ENCODE assay signal across 12 cellular contexts in genomic region chr6:20846602-20847028, GRCh38.
DNase-seq lines count a peak whose midpoint lies in the region; ATAC-seq and TF ChIP-seq lines count a peak whose summit lies in the region.
"Had no signal": no experiment of that assay in that cellular context is flagged by ENCODE, and none has a peak within 500 bp of the region (broad histone marks: within the 10 kb centered on the region; RNA-seq: fewer than 3 reads in every experiment).

No MANE protein-coding gene starts in this region.

- CTCF ChIA-PET in A673 (lab: Charles Lee) = no interaction called here

- ATAC-seq in GM19452 (IDR thresholded peaks at IDR 0.05; ENCODE audit: unreplicated experiment) (peak; percentile 78), HG03558 (IDR thresholded peaks at IDR 0.05; ENCODE audit: extremely low read depth, unreplicated experiment) (peak; percentile 54), GM21723 (IDR thresholded peaks at IDR 0.05; ENCODE audit: unreplicated experiment) (no peak)
- no peak for ATAC-seq in naive thymus-derived CD8-positive, alpha-beta T cell

- no TSS peak for BruUV-seq in A673 (replicated peaks; lab: Mats Ljungman, UMichigan)

- H3K36me3 ChIP-seq in A673 (ENCODE audit: insufficient read depth, low read length, poor library complexity, severe bottlenecking) = no peaks in the 10 kb centered on the region

- intact Hi-C loops in A673 (cut with micrococcal nuclease; ENCODE audit: unreplicated experiment) = no loop called here

- DNase-seq in A673 (ENCODE audit: low spot score) = peak; percentile 47
- peak; percentile 78 for DNase-seq in amniotic epithelial cell (ENCODE audit: low read depth)
- no peak for DNase-seq in 8988T
- no peak for DNase-seq in HK-2 (ENCODE audit: unreplicated experiment)
- DNase-seq in naive thymus-derived CD8-positive, alpha-beta T cell = no peak
- DNase-seq: activated CD4-positive, CD25-positive, alpha-beta regulatory T cell; dorsolateral prefrontal cortex; NCI-H1694 had no signal

- no peaks in the 10 kb centered on the region for H3K27me3 ChIP-seq in A673 (replicated peaks; ENCODE audit: insufficient read depth, low read depth, low read length, poor library complexity)
- H3K27me3 ChIP-seq: BLaER1 treated with 17β-estradiol and CSF1 and Interleukin-3, amounts not matched to agents 10 nM and 100 nM; dorsolateral prefrontal cortex had no signal

- no peak overlapping the region for H3K4me3 ChIP-seq in A673 (ENCODE audit: low read depth, low read length, poor library complexity, severe bottlenecking)
- H3K4me3 ChIP-seq: BLaER1 treated with 17β-estradiol and CSF1 and Interleukin-3, amounts not matched to agents 10 nM and 100 nM; dorsolateral prefrontal cortex had no signal

- H3K4me3 Mint-ChIP-seq in naive thymus-derived CD8-positive, alpha-beta T cell = no peak overlapping the region

- H3K27me3 Mint-ChIP-seq in naive thymus-derived CD8-positive, alpha-beta T cell = no peaks in the 10 kb centered on the region

- peaks cover 12 to 38% (median 30%) of the 10 kb centered on the region in 3 donors for H3K36me3 Mint-ChIP-seq in naive thymus-derived CD8-positive, alpha-beta T cell

- no peak for TF ChIP-seq CTCF in A673 (conservative IDR thresholded peaks at IDR 0.05; ENCODE audit: low read depth, low read length)

- peaks cover 12% of the 10 kb centered on the region for H3K4me1 ChIP-seq in A673 (ENCODE audit: insufficient read depth, low read length, poor library complexity, severe bottlenecking)

- H3K9me3 Mint-ChIP-seq in naive thymus-derived CD8-positive, alpha-beta T cell = no peaks in the 10 kb centered on the region

- H3K9me3 ChIP-seq in A673 (ENCODE audit: low read depth, low read length, poor library complexity, severe bottlenecking) = no peaks in the 10 kb centered on the region

- H3K27ac Mint-ChIP-seq in naive thymus-derived CD8-positive, alpha-beta T cell = no peak overlapping the region

- no peak overlapping the region for H3K27ac ChIP-seq in A673 (ENCODE audit: low read depth, low read length, poor library complexity, severe bottlenecking)
- H3K27ac ChIP-seq: BLaER1 treated with 17β-estradiol and CSF1 and Interleukin-3, amounts not matched to agents 10 nM and 100 nM; dorsolateral prefrontal cortex had no signal

- peaks cover 1 to 17% (median 6%) of the 10 kb centered on the region in 4 donors for H3K4me1 Mint-ChIP-seq in naive thymus-derived CD8-positive, alpha-beta T cell

- POLR2A ChIA-PET in A673 (lab: Charles Lee; ENCODE audit: low non-redundant PET) = no interaction called here
- POLR2A ChIA-PET in naive thymus-derived CD8-positive, alpha-beta T cell (lab: Charles Lee) = no interaction called here

Comparison
In these comparisons a context has a peak if more than half of its experiments do, and no peak if none do; other contexts are left out.
1. DNase-seq: peak in A673 (single experiment) and amniotic epithelial cell (single experiment); none in 8988T (single experiment), HK-2 (single experiment) and naive thymus-derived CD8-positive, alpha-beta T cell (0 of 10).
2. ATAC-seq: peak in GM19452 (single experiment) and HG03558 (single experiment); none in naive thymus-derived CD8-positive, alpha-beta T cell (0 of 2) and GM21723 (single experiment).